Comparison of ENCODE assay signal across 20 cellular contexts in the genomic region with DNA sequence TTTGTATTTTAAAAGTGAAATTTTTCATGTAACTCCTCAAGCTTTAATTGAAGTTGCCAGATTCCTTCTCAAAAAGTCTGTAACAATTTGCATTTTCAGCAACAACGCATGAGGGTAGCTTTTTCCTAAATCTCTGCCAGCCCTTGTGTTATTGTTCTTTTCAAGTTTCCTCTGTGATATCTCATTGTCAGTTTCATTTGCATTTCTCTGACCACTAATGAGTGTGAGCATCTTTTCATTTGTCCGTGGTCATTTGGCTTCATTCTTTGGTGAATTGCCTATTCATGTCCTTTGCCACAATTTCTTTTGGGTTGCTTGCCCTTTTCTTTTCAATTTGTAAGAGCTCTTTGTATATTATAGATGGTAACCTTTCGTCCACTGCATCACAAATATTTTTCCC.
"Had no signal": no experiment of that assay in that cellular context is flagged by ENCODE, and none has a peak within 500 bp of the region (broad histone marks: within the 10 kb centered on the region; RNA-seq: fewer than 3 reads in every experiment).

No MANE protein-coding gene starts in this region.

- DNase-seq: activated CD4-positive, alpha-beta memory T cell treated with anti-CD3 and anti-CD28 coated beads for 36 hours; activated CD4-positive, alpha-beta T cell treated with anti-CD3 and anti-CD28 coated beads, Interleukin-2, amount 10 ng/mL, durations not matched to agents 24 days and 14 days; activated CD8-positive, alpha-beta memory T cell treated with anti-CD3 and anti-CD28 coated beads for 24 hours; activated gamma-delta T cell treated with Interleukin-2 at 50 U/mL for 16 hours; activated naive CD4-positive, alpha-beta T cell treated with anti-CD3 and anti-CD28 coated beads, Interleukin-2, amount 10 ng/mL, durations not matched to agents 7 days and 5 days; activated naive CD8-positive, alpha-beta T cell treated with anti-CD3 and anti-CD28 coated beads for 36 hours; activated T-cell treated with anti-CD3 and anti-CD28 coated beads, Interleukin-2, amount 50 U/mL, for 72 hours; MG63; MV-4-11; NCI-H1092 treated with DMSO at 0.1 percent for 48 hours; NCI-H1417 treated with DMSO at 0.1 percent for 48 hours; NCI-H1694 treated with DMSO at 0.1 percent for 48 hours; NCI-H2029 treated with DMSO at 0.1 percent for 48 hours; NCI-H510A treated with DMSO at 0.1 percent for 48 hours; NCI-H69; SHP77; T-helper 17 cell; T-helper 9 cell had no signal

- H3K4me1 Mint-ChIP-seq: activated CD4-positive, alpha-beta T cell treated with anti-CD3 and anti-CD28 coated beads, Interleukin-2, amount 10 ng/mL, durations not matched to agents 24 days and 14 days; activated naive CD4-positive, alpha-beta T cell treated with anti-CD3 and anti-CD28 coated beads, Interleukin-2, amount 10 ng/mL, durations not matched to agents 7 days and 5 days; activated naive CD8-positive, alpha-beta T cell treated with anti-CD3 and anti-CD28 coated beads for 36 hours had no signal

- H3K36me3 Mint-ChIP-seq: activated CD4-positive, alpha-beta memory T cell treated with anti-CD3 and anti-CD28 coated beads for 36 hours; activated naive CD4-positive, alpha-beta T cell treated with anti-CD3 and anti-CD28 coated beads, Interleukin-2, amount 10 ng/mL, durations not matched to agents 7 days and 5 days had no signal

- H3K27ac Mint-ChIP-seq: activated CD4-positive, alpha-beta memory T cell treated with anti-CD3 and anti-CD28 coated beads for 36 hours; activated CD4-positive, alpha-beta T cell treated with anti-CD3 and anti-CD28 coated beads, Interleukin-2, amount 10 ng/mL, durations not matched to agents 24 days and 14 days; activated naive CD4-positive, alpha-beta T cell treated with anti-CD3 and anti-CD28 coated beads, Interleukin-2, amount 10 ng/mL, durations not matched to agents 7 days and 5 days; activated naive CD8-positive, alpha-beta T cell treated with anti-CD3 and anti-CD28 coated beads for 36 hours; activated T-cell treated with anti-CD3 and anti-CD28 coated beads, Interleukin-2, amount 50 U/mL, for 72 hours; activated T-helper 2 cell treated with anti-CD3 and anti-CD28 coated beads, Interferon-gamma antibody, Interleukin-2, Interleukin-4, amounts not matched to agents 10 μg/mL and 5 μg/mL and 100 μg/mL, durations not matched to agents 14 hours and 24 hours and 36 hours; T-helper 17 cell had no signal

- H3K4me3 Mint-ChIP-seq: activated CD4-positive, alpha-beta memory T cell treated with anti-CD3 and anti-CD28 coated beads for 36 hours; activated CD4-positive, alpha-beta T cell treated with anti-CD3 and anti-CD28 coated beads, Interleukin-2, amount 10 ng/mL, durations not matched to agents 24 days and 14 days; activated naive CD4-positive, alpha-beta T cell treated with anti-CD3 and anti-CD28 coated beads, Interleukin-2, amount 10 ng/mL, durations not matched to agents 7 days and 5 days; activated naive CD8-positive, alpha-beta T cell treated with anti-CD3 and anti-CD28 coated beads for 36 hours; activated T-cell treated with anti-CD3 and anti-CD28 coated beads, Interleukin-2, amount 50 U/mL, for 72 hours; T-helper 17 cell; WTC11 had no signal

- H3K9me3 Mint-ChIP-seq: activated CD4-positive, alpha-beta memory T cell treated with anti-CD3 and anti-CD28 coated beads for 36 hours; activated CD4-positive, alpha-beta T cell treated with anti-CD3 and anti-CD28 coated beads, Interleukin-2, amount 10 ng/mL, durations not matched to agents 24 days and 14 days had no signal

- ATAC-seq: activated T-cell treated with anti-CD3 and anti-CD28 coated beads, Interleukin-2, amount 50 U/mL, for 72 hours; T-helper 17 cell; WTC11 had no signal
